13 cellular contexts compared by ENCODE assay signal in the genomic region with DNA sequence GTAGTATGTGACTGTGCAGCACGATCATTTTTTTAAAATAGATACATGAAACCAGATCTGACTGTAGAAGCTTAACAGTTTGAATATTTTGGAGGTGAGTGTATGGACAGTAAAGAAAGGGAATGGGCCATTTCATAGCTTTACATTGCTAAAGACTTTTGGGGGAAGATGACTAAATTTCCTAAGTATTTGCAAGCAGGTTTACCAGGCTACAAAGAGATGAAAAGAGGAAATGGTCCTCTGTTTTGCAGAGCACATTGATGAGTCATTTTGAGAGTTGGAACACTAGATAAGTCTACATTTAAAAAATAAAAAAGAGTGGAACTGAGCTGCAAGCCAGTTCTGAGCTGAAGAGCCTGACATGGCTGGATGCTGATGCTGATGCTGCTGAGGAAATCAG.
DNase-seq lines count a peak whose midpoint lies in the region; ATAC-seq and TF ChIP-seq lines count a peak whose summit lies in the region.
"Had no signal": no experiment of that assay in that cellular context is flagged by ENCODE, and none has a peak within 500 bp of the region (broad histone marks: within the 10 kb centered on the region; RNA-seq: fewer than 3 reads in every experiment).

No MANE protein-coding gene starts in this region.

- H3K9me3 ChIP-seq in MM.1S (replicated peaks; ENCODE audit: insufficient read depth, low read length): no peaks in the 10 kb centered on the region
- H3K9me3 ChIP-seq: transverse colon had no signal

- H3K4me1 ChIP-seq in MM.1S (ENCODE audit: low read length): no peaks in the 10 kb centered on the region
- H3K4me1 ChIP-seq: transverse colon had no signal

- no peak overlapping the region for H3K27ac ChIP-seq in MM.1S (ENCODE audit: low read length)
- H3K27ac ChIP-seq: transverse colon had no signal

- no peaks in the 10 kb centered on the region for H4K20me1 ChIP-seq in MM.1S (ENCODE audit: insufficient read depth, low read length)

- ATAC-seq in HG03342 (IDR thresholded peaks at IDR 0.05; ENCODE audit: unreplicated experiment): peak; percentile 78
- peak; percentile 93 for ATAC-seq in SK-N-SH treated with all-trans-retinoic acid at 6 μM for 48 hours

- H3K9me2 ChIP-seq in MM.1S (replicated peaks; ENCODE audit: insufficient read depth, low read length): no peaks in the 10 kb centered on the region; the same call in 1 of the 2 replicates

- H3K79me2 ChIP-seq in MM.1S (ENCODE audit: low read length): no peaks in the 10 kb centered on the region

- no peaks in the 10 kb centered on the region for H3K27me3 ChIP-seq in MM.1S (replicated peaks; ENCODE audit: insufficient read depth, low read length)
- H3K27me3 ChIP-seq: transverse colon had no signal

- H2AFZ ChIP-seq in MM.1S (ENCODE audit: low read length): no peak overlapping the region

- peak; percentile 78 for DNase-seq in GM04504 (ENCODE audit: low read depth)
- peak; percentile 14 for DNase-seq in hepatic stellate cell (ENCODE audit: low spot score)
- DNase-seq in islet precursor cell: no peak
- no peak for DNase-seq in MM.1S
- no peak for DNase-seq in NCI-H526 (lab: John Stamatoyannopoulos, UW)
- no peak for DNase-seq in DMS153 treated with DMSO at 0.1 percent for 48 hours (lab: John Stamatoyannopoulos, UW; ENCODE audit: unreplicated experiment)
- DNase-seq: activated CD8-positive, alpha-beta memory T cell treated with anti-CD3 and anti-CD28 coated beads, Interleukin-2, amount 50 U/mL, for 4 hours; NCI-H1417 treated with DMSO at 0.1 percent for 48 hours; nephron progenitor cell; stimulated activated CD4-positive, alpha-beta T cell treated with anti-CD3 and anti-CD28 coated beads, Interleukin-2, amount 100 ng/mL, for 48 hours; transverse colon had no signal

- no peak for TF ChIP-seq CTCF in MM.1S (IDR thresholded peaks at IDR 0.05; ENCODE audit: low read length)

- H3F3A ChIP-seq in MM.1S (ENCODE audit: insufficient read depth, low read length): no peaks in the 10 kb centered on the region

- H3K4me2 ChIP-seq in MM.1S (ENCODE audit: low read depth, low read length): no peak overlapping the region

- no peak overlapping the region for H3K9ac ChIP-seq in MM.1S (ENCODE audit: low read length)

- no peaks in the 10 kb centered on the region for H3K36me3 ChIP-seq in MM.1S (replicated peaks; ENCODE audit: insufficient read depth, low read length)
- H3K36me3 ChIP-seq: transverse colon had no signal

- H3K4me3 ChIP-seq in MM.1S (ENCODE audit: low read length): no peak overlapping the region
- H3K4me3 ChIP-seq: transverse colon had no signal

TF ChIP-seq in SK-N-SH treated with all-trans-retinoic acid at 6 μM for 48 hours, 23 proteins besides CTCF, POLR2A, EP300 and RAD21:
- no peak for TF ChIP-seq ZNF8 (CRISPR knock-in tag; IDR thresholded peaks at IDR 0.05)
- TF ChIP-seq SNAI2 (CRISPR knock-in tag; IDR thresholded peaks at IDR 0.05): no peak
- no peak for TF ChIP-seq TOX (CRISPR knock-in tag; IDR thresholded peaks at IDR 0.05; ENCODE audit: borderline replicate concordance)
- TF ChIP-seq, protein P1, sequence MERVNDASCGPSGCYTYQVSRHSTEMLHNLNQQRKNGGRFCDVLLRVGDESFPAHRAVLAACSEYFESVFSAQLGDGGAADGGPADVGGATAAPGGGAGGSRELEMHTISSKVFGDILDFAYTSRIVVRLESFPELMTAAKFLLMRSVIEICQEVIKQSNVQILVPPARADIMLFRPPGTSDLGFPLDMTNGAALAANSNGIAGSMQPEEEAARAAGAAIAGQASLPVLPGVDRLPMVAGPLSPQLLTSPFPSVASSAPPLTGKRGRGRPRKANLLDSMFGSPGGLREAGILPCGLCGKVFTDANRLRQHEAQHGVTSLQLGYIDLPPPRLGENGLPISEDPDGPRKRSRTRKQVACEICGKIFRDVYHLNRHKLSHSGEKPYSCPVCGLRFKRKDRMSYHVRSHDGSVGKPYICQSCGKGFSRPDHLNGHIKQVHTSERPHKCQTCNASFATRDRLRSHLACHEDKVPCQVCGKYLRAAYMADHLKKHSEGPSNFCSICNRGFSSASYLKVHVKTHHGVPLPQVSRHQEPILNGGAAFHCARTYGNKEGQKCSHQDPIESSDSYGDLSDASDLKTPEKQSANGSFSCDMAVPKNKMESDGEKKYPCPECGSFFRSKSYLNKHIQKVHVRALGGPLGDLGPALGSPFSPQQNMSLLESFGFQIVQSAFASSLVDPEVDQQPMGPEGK (CRISPR knock-in tag; IDR thresholded peaks at IDR 0.05; ENCODE audit: borderline replicate concordance): no peak
- no peak for TF ChIP-seq PPARA (CRISPR knock-in tag; IDR thresholded peaks at IDR 0.05; ENCODE audit: borderline replicate concordance)
- no peak for TF ChIP-seq ESRRG (CRISPR knock-in tag; IDR thresholded peaks at IDR 0.05)
- TF ChIP-seq OSR1 (CRISPR knock-in tag; IDR thresholded peaks at IDR 0.05): no peak
- TF ChIP-seq, protein P2, sequence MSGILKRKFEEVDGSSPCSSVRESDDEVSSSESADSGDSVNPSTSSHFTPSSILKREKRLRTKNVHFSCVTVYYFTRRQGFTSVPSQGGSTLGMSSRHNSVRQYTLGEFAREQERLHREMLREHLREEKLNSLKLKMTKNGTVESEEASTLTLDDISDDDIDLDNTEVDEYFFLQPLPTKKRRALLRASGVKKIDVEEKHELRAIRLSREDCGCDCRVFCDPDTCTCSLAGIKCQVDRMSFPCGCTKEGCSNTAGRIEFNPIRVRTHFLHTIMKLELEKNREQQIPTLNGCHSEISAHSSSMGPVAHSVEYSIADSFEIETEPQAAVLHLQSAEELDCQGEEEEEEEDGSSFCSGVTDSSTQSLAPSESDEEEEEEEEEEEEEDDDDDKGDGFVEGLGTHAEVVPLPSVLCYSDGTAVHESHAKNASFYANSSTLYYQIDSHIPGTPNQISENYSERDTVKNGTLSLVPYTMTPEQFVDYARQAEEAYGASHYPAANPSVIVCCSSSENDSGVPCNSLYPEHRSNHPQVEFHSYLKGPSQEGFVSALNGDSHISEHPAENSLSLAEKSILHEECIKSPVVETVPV (CRISPR knock-in tag; IDR thresholded peaks at IDR 0.05): no peak
- TF ChIP-seq ZFP30 (CRISPR knock-in tag; IDR thresholded peaks at IDR 0.05): no peak
- TF ChIP-seq CSDC2 (CRISPR knock-in tag; IDR thresholded peaks at IDR 0.05): no peak
- TF ChIP-seq BACH2 (CRISPR knock-in tag; IDR thresholded peaks at IDR 0.05; ENCODE audit: borderline replicate concordance): no peak
- no peak for TF ChIP-seq GLIS3 (CRISPR knock-in tag; IDR thresholded peaks at IDR 0.05)
- TF ChIP-seq, protein P3, sequence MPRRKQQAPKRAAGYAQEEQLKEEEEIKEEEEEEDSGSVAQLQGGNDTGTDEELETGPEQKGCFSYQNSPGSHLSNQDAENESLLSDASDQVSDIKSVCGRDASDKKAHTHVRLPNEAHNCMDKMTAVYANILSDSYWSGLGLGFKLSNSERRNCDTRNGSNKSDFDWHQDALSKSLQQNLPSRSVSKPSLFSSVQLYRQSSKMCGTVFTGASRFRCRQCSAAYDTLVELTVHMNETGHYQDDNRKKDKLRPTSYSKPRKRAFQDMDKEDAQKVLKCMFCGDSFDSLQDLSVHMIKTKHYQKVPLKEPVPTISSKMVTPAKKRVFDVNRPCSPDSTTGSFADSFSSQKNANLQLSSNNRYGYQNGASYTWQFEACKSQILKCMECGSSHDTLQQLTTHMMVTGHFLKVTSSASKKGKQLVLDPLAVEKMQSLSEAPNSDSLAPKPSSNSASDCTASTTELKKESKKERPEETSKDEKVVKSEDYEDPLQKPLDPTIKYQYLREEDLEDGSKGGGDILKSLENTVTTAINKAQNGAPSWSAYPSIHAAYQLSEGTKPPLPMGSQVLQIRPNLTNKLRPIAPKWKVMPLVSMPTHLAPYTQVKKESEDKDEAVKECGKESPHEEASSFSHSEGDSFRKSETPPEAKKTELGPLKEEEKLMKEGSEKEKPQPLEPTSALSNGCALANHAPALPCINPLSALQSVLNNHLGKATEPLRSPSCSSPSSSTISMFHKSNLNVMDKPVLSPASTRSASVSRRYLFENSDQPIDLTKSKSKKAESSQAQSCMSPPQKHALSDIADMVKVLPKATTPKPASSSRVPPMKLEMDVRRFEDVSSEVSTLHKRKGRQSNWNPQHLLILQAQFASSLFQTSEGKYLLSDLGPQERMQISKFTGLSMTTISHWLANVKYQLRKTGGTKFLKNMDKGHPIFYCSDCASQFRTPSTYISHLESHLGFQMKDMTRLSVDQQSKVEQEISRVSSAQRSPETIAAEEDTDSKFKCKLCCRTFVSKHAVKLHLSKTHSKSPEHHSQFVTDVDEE (CRISPR knock-in tag; IDR thresholded peaks at IDR 0.05): no peak
- TF ChIP-seq ISL1 (CRISPR knock-in tag; IDR thresholded peaks at IDR 0.05): no peak
- TF ChIP-seq ZC3H10 (CRISPR knock-in tag; IDR thresholded peaks at IDR 0.05): no peak
- TF ChIP-seq ARNTL (CRISPR knock-in tag; IDR thresholded peaks at IDR 0.05; ENCODE audit: borderline replicate concordance, low read depth): no peak
- no peak for TF ChIP-seq ZNF565 (CRISPR knock-in tag; conservative IDR thresholded peaks at IDR 0.05; ENCODE audit: low read depth)
- no peak for TF ChIP-seq TCF4 (CRISPR knock-in tag; IDR thresholded peaks at IDR 0.05; ENCODE audit: borderline replicate concordance)
- no peak for TF ChIP-seq ZNF70 (CRISPR knock-in tag; IDR thresholded peaks at IDR 0.05)
- TF ChIP-seq ZFP3 (CRISPR knock-in tag; IDR thresholded peaks at IDR 0.05): no peak

Comparison
In these comparisons a context has a peak if more than half of its experiments do, and no peak if none do; other contexts are left out.
1. DNase-seq: peak in GM04504 (single experiment) and hepatic stellate cell (single experiment); none in islet precursor cell (single experiment), MM.1S (single experiment), NCI-H526 (0 of 2) and DMS153 treated with DMSO at 0.1 percent for 48 hours (single experiment).